9 cellular contexts compared by ENCODE assay signal in genomic region chr2:205714058-205714776, GRCh38. TPM values are rescaled to one million over a fixed set of nuclear protein-coding genes. Genes with fewer than 3 reads are reported as not detected.
DNase-seq lines count a peak whose midpoint lies in the region; ATAC-seq, FAIRE-seq and TF ChIP-seq lines count a peak whose summit lies in the region.
"Had no signal": no experiment of that assay in that cellular context is flagged by ENCODE, and none has a peak within 500 bp of the region (broad histone marks: within the 10 kb centered on the region; RNA-seq: fewer than 3 reads in every experiment).

No MANE protein-coding gene starts in this region.

- H3K36me3 ChIP-seq in adipocyte (ENCODE audit: control insufficient read depth, insufficient read depth, low read length, severe bottlenecking) (peaks cover 4% of the 10 kb centered on the region), muscle layer of duodenum (ENCODE audit: control insufficient read depth in 1 of 2, insufficient read depth in 2 of 2, low read length in 2 of 2) (peaks cover 0 to 4% of the 10 kb centered on the region in 2 donors), kidney (ENCODE audit: control insufficient read depth in 1 of 2, insufficient read depth in 2 of 2, low read length in 2 of 2) (no peaks in the 10 kb centered on the region)

- TF ChIP-seq CTCF in kidney (IDR thresholded peaks at IDR 0.05; ENCODE audit: borderline replicate concordance, extremely low read depth, insufficient read depth): no peak

- H3K9me3 Mint-ChIP-seq in activated T-cell treated with anti-CD3 and anti-CD28 coated beads, Interleukin-2, amount 50 U/mL, for 24 hours: no peaks in the 10 kb centered on the region

- H3K4me3 ChIP-seq in adipocyte (ENCODE audit: low read length): no peak overlapping the region
- no peak overlapping the region for H3K4me3 ChIP-seq in muscle layer of duodenum (ENCODE audit: low read depth in 1 of 2, low read length in 2 of 2)
- no peak overlapping the region for H3K4me3 ChIP-seq in kidney (ENCODE audit: low read length in 2 of 2)

- H3K27me3 Mint-ChIP-seq in activated T-cell treated with anti-CD3 and anti-CD28 coated beads, Interleukin-2, amount 50 U/mL, for 24 hours: peaks cover 20% of the 10 kb centered on the region

- H3K27ac ChIP-seq in muscle layer of duodenum (ENCODE audit: low read length) (peak overlapping the region; percentile 89), kidney (ENCODE audit: low read depth in 2 of 2, low read length in 2 of 2) (no peak overlapping the region)
- H3K27ac ChIP-seq: 22Rv1 had no signal

- no peaks in the 10 kb centered on the region for H3K36me3 Mint-ChIP-seq in activated T-cell treated with anti-CD3 and anti-CD28 coated beads, Interleukin-2, amount 50 U/mL, for 24 hours (ENCODE audit: low read depth)

- H3K27me3 ChIP-seq in adipocyte (replicated peaks; ENCODE audit: control insufficient read depth, insufficient read depth, low read length) (no peaks in the 10 kb centered on the region), muscle layer of duodenum (ENCODE audit: low read depth, low read length) (no peaks in the 10 kb centered on the region)

- no peaks in the 10 kb centered on the region for H3K9me3 ChIP-seq in adipocyte (ENCODE audit: control insufficient read depth, low read length)
- no peaks in the 10 kb centered on the region for H3K9me3 ChIP-seq in muscle layer of duodenum (ENCODE audit: control insufficient read depth in 1 of 2, low read length in 2 of 2)
- no peaks in the 10 kb centered on the region for H3K9me3 ChIP-seq in kidney (ENCODE audit: control insufficient read depth in 1 of 2, low read length in 2 of 2)

- H3K4me1 ChIP-seq in adipocyte (ENCODE audit: control insufficient read depth, insufficient read depth, low read length) (peaks cover 32% of the 10 kb centered on the region), muscle layer of duodenum (ENCODE audit: control insufficient read depth in 1 of 2, insufficient read depth in 2 of 2, low read length in 2 of 2) (peaks cover 15 to 77% of the 10 kb centered on the region in 2 donors), kidney (ENCODE audit: control insufficient read depth in 1 of 2, insufficient read depth in 1 of 2, low read depth in 1 of 2, low read length in 2 of 2) (peaks cover 0 to 2% of the 10 kb centered on the region in 2 donors)

- intact Hi-C loops in kidney (cut with DNase I): no loop called here

- H3K4me3 Mint-ChIP-seq in activated T-cell treated with anti-CD3 and anti-CD28 coated beads, Interleukin-2, amount 50 U/mL, for 24 hours: no peak overlapping the region

- FAIRE-seq in kidney (lab: Jason Lieb, UNC): no peak

- peak; percentile 62 for ATAC-seq in HG03097 (IDR thresholded peaks at IDR 0.05; ENCODE audit: low FRiP score, unreplicated experiment)

- H3K9ac ChIP-seq in adipocyte (ENCODE audit: low read length) (no peak overlapping the region), kidney (ENCODE audit: low read length in 2 of 2) (no peak overlapping the region)

- DNase-seq in DMS79 treated with DMSO at 0.1 percent for 48 hours (lab: John Stamatoyannopoulos, UW): peak; percentile 20
- no peak for DNase-seq in DMS79 (lab: John Stamatoyannopoulos, UW)
- DNase-seq in adipocyte (ENCODE audit: low read depth): peak; percentile 25
- DNase-seq in NCI-H446 (lab: John Stamatoyannopoulos, UW): no peak
- no peak for DNase-seq in activated T-cell treated with anti-CD3 and anti-CD28 coated beads, Interleukin-2, amount 50 U/mL, for 24 hours
- DNase-seq in kidney: no peak

- peaks cover 20% of the 10 kb centered on the region for H3K4me1 Mint-ChIP-seq in activated T-cell treated with anti-CD3 and anti-CD28 coated beads, Interleukin-2, amount 50 U/mL, for 24 hours (ENCODE audit: low read depth)

- H3K27ac Mint-ChIP-seq in activated T-cell treated with anti-CD3 and anti-CD28 coated beads, Interleukin-2, amount 50 U/mL, for 24 hours: no peak overlapping the region

RNA-seq across cellular contexts. Expression of gene NRP2, which starts 31.9 kb away (rescaled TPM):
- 37.7 TPM for total RNA-seq in kidney
- 2.3 TPM for polyA plus RNA-seq in kidney (ENCODE audit: insufficient read depth, low read depth, low replicate concordance)

Comparison
In these comparisons a context has a peak if more than half of its experiments do, and no peak if none do; other contexts are left out.
1. DNase-seq: peak in DMS79 treated with DMSO at 0.1 percent for 48 hours (single experiment) and adipocyte (single experiment); none in DMS79 (single experiment), NCI-H446 (0 of 2), activated T-cell treated with anti-CD3 and anti-CD28 coated beads, Interleukin-2, amount 50 U/mL, for 24 hours (single experiment) and kidney (single experiment).